In genomic region chr13:113179374-113180230, GRCh38 we compare ENCODE assay signal across 1 cellular context.
TF ChIP-seq lines count a peak whose summit lies in the region.

No MANE protein-coding gene starts in this region.

TF ChIP-seq in H1, 55 proteins besides CTCF, POLR2A, EP300 and RAD21:
- no peak for TF ChIP-seq SIX5 (IDR thresholded peaks at IDR 0.05; ENCODE audit: low read depth, low read length)
- TF ChIP-seq POU5F1 (IDR thresholded peaks at IDR 0.05; ENCODE audit: low read depth, low read length): no peak
- no peak for TF ChIP-seq HDAC6 (IDR thresholded peaks at IDR 0.05; ENCODE audit: low read depth, low read length)
- peak; percentile 61 for TF ChIP-seq CREB1 (IDR thresholded peaks at IDR 0.05)
- 0 out of 4 replicates have a peak, but pooled peaks of 1 of the 2 experiments have one; percentile 27 for TF ChIP-seq SIN3A (conservative IDR thresholded peaks at IDR 0.05 in 1 of 2, IDR thresholded peaks at IDR 0.05 in 1 of 2; ENCODE audit: low read depth in 1 of 2, low read length in 2 of 2)
- TF ChIP-seq JUND (IDR thresholded peaks at IDR 0.05; ENCODE audit: low read length): no peak
- TF ChIP-seq PHF8 (conservative IDR thresholded peaks at IDR 0.05; ENCODE audit: low read depth, low read length): no peak
- no peak for TF ChIP-seq ZNF274 (IDR thresholded peaks at IDR 0.05; ENCODE audit: borderline replicate concordance, extremely low read depth, low read length)
- no peak for TF ChIP-seq RFX5 (IDR thresholded peaks at IDR 0.05; ENCODE audit: borderline replicate concordance, low read depth, low read length)
- TF ChIP-seq POLR2AphosphoS5 (IDR thresholded peaks at IDR 0.05; ENCODE audit: low read depth, low read length): peak; percentile 47; the same call in 1 of the 2 replicates
- no peak for TF ChIP-seq EZH2 (IDR thresholded peaks at IDR 0.05; ENCODE audit: low read depth, low read length, severe bottlenecking)
